ENCODE assay signal across 1 cellular context in genomic region chr13:20824762-20825161, GRCh38.
TF ChIP-seq lines count a peak whose summit lies in the region.

No MANE protein-coding gene starts in this region.

TF ChIP-seq in H1, 55 proteins besides CTCF, POLR2A, EP300 and RAD21:
- TF ChIP-seq ZNF274 (IDR thresholded peaks at IDR 0.05; ENCODE audit: borderline replicate concordance, extremely low read depth, low read length) (no peak), ATF2 (IDR thresholded peaks at IDR 0.05; ENCODE audit: low read length) (no peak), NANOG (IDR thresholded peaks at IDR 0.05; ENCODE audit: insufficient read depth, low read depth, low read length, poor library complexity, severe bottlenecking) (no peak), EGR1 (IDR thresholded peaks at IDR 0.05; ENCODE audit: borderline replicate concordance, low read depth, low read length) (no peak), CHD7 (IDR thresholded peaks at IDR 0.05; ENCODE audit: insufficient replicate concordance, low read length) (no peak), GABPA (IDR thresholded peaks at IDR 0.05; ENCODE audit: borderline replicate concordance, insufficient read depth, low read length) (no peak), TBP (IDR thresholded peaks at IDR 0.05; ENCODE audit: low read depth, low read length) (no peak), TAF1 (IDR thresholded peaks at IDR 0.05; ENCODE audit: low read depth, low read length) (no peak), KDM4A (IDR thresholded peaks at IDR 0.05; ENCODE audit: low read depth, low read length, severe bottlenecking) (no peak)
